In genomic region chr5:60672693-60673264, GRCh38 we compare ENCODE assay signal across 1 cellular context.
TF ChIP-seq lines count a peak whose summit lies in the region.

No MANE protein-coding gene starts in this region.

TF ChIP-seq in HepG2, 621 proteins besides CTCF, POLR2A, EP300 and RAD21 (continued from another document and continues in another):
- no peak for TF ChIP-seq GRHL1 (CRISPR knock-in tag; conservative IDR thresholded peaks at IDR 0.05)
- peak; percentile 87 for TF ChIP-seq SAP130 (CRISPR knock-in tag; IDR thresholded peaks at IDR 0.05; ENCODE audit: low read depth)
- TF ChIP-seq ZNF710 (CRISPR knock-in tag; IDR thresholded peaks at IDR 0.05; ENCODE audit: borderline replicate concordance) = peak; percentile 94
- no peak; the same call in 1 of the 2 replicates for TF ChIP-seq SAFB2 (CRISPR knock-in tag; IDR thresholded peaks at IDR 0.05; ENCODE audit: borderline replicate concordance, low read depth)
- peak; percentile 68; the same call in 1 of the 2 replicates for TF ChIP-seq ZNF788 (CRISPR knock-in tag; IDR thresholded peaks at IDR 0.05; ENCODE audit: borderline replicate concordance)
- TF ChIP-seq HMGXB3 (CRISPR knock-in tag; IDR thresholded peaks at IDR 0.05; ENCODE audit: borderline replicate concordance) = peak; percentile 85; the same call in 1 of the 2 replicates
- peak; percentile 49; the same call in 1 of the 2 replicates for TF ChIP-seq ZNF281 (CRISPR knock-in tag; IDR thresholded peaks at IDR 0.05; ENCODE audit: borderline replicate concordance)
- TF ChIP-seq ZBTB3 (CRISPR knock-in tag; IDR thresholded peaks at IDR 0.05; ENCODE audit: borderline replicate concordance, low read depth) = no peak
- TF ChIP-seq NFAT5 (CRISPR knock-in tag; IDR thresholded peaks at IDR 0.05) = no peak
- TF ChIP-seq FOXO4 (CRISPR knock-in tag; conservative IDR thresholded peaks at IDR 0.05) = no peak
- TF ChIP-seq MZF1 (CRISPR knock-in tag; IDR thresholded peaks at IDR 0.05; ENCODE audit: borderline replicate concordance) = no peak; the same call in 1 of the 2 replicates
- peak; percentile 35; the same call in 1 of the 2 replicates for TF ChIP-seq ZNF446 (CRISPR knock-in tag; IDR thresholded peaks at IDR 0.05)
- TF ChIP-seq ZNF775 (CRISPR knock-in tag; IDR thresholded peaks at IDR 0.05; ENCODE audit: borderline replicate concordance) = 0 out of 2 replicates have a peak, but pooled peaks have one; percentile 88
- TF ChIP-seq MNT (IDR thresholded peaks at IDR 0.05) = no peak
- no peak for TF ChIP-seq AGO2 (optimal IDR thresholded peaks at IDR 0.05; ENCODE audit: low read depth, low read length)
- 0 out of 2 replicates have a peak, but pooled peaks have one; percentile 48 for TF ChIP-seq STAT5B (CRISPR knock-in tag; IDR thresholded peaks at IDR 0.05)
- peak; percentile 96 for TF ChIP-seq RARA (CRISPR knock-in tag; IDR thresholded peaks at IDR 0.05)
- TF ChIP-seq TEAD2 (CRISPR knock-in tag; IDR thresholded peaks at IDR 0.05) = no peak
- peak; percentile 71; the same call in 1 of the 2 replicates for TF ChIP-seq ZBTB43 (CRISPR knock-in tag; conservative IDR thresholded peaks at IDR 0.05)
- TF ChIP-seq ZNF331 (CRISPR knock-in tag; IDR thresholded peaks at IDR 0.05) = peak; percentile 90
- TF ChIP-seq BATF2 (CRISPR knock-in tag; IDR thresholded peaks at IDR 0.05) = no peak
- no peak for TF ChIP-seq ZNF816 (CRISPR knock-in tag; IDR thresholded peaks at IDR 0.05; ENCODE audit: borderline replicate concordance)
- peak; percentile 77 for TF ChIP-seq HINFP (CRISPR knock-in tag; IDR thresholded peaks at IDR 0.05; ENCODE audit: low read depth)
- no peak for TF ChIP-seq PHB2 (IDR thresholded peaks at IDR 0.05; ENCODE audit: partially characterized antibody)
- TF ChIP-seq MATR3 (CRISPR knock-in tag; IDR thresholded peaks at IDR 0.05) = no peak
- TF ChIP-seq E2F2 (CRISPR knock-in tag; IDR thresholded peaks at IDR 0.05; ENCODE audit: borderline replicate concordance) = no peak
